1 cellular context compared by ENCODE assay signal in the genomic region with DNA sequence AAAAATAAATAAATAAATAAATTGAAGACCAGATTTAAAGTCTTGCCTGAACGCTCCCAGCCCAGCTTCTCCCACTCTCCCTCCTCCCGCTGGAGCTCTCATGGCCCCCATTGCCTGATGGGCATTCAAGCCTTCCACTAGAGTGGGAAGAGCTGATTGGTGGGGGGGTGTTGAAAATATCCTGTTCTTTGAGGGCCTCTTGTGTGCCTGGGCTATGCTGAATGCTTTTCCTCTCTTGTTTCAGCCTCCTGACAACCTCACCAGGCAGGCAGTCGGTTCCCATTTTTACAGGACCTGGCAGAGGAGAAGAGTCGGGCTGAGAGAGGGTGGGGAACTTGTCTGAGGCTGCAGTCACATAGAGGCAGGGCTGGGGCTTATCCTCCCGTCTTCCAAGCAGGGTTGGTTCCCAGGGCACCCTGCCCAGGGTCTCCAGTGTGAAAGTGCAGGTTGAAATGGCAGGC.
TF ChIP-seq lines count a peak whose summit lies in the region.

No MANE protein-coding gene starts in this region.

TF ChIP-seq in K562, 482 proteins besides CTCF, POLR2A, EP300 and RAD21:
- TF ChIP-seq HSF4 (CRISPR knock-in tag; IDR thresholded peaks at IDR 0.05; ENCODE audit: borderline replicate concordance) (no peak), ZNF263 (CRISPR knock-in tag; IDR thresholded peaks at IDR 0.05; ENCODE audit: borderline replicate concordance) (peak; percentile 78)
